In the genomic region with DNA sequence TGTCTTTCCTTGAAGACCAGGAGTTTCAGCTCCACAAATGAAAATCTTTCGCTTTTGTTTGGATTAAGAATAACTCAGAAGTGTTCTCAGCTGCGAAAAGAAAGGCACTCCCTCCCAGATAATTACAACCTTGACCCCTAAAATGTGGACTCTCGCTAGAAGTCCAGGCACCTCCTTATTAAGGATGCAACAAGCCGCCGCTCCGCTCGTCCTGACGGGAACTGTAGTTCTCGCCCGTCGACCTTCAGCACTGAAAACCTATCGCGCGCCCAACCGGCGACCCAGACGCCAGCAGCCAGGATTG, we compare ENCODE assay signal across 8 cellular contexts. TPM values are rescaled to one million over a fixed set of nuclear protein-coding genes. Genes with fewer than 3 reads are reported as not detected.
DNase-seq lines count a peak whose midpoint lies in the region; ATAC-seq lines count a peak whose summit lies in the region.

No MANE protein-coding gene starts in this region.

- peaks cover 8 to 27% (median 14%) of the 10 kb centered on the region in 5 donors for H3K36me3 Mint-ChIP-seq in naive thymus-derived CD4-positive, alpha-beta T cell

- peak overlapping the region; percentile 94 for H3K4me3 ChIP-seq in NT2/D1 (ENCODE audit: insufficient read length, low read depth)
- peak overlapping the region; percentile 71 for H3K4me3 ChIP-seq in endocrine pancreas (ENCODE audit: control insufficient read depth, insufficient read depth, low read length)
- H3K4me3 ChIP-seq in naive thymus-derived CD4-positive, alpha-beta T cell (ENCODE audit: low read length): peak overlapping the region; percentile 74

- H3K9ac ChIP-seq in NT2/D1 (ENCODE audit: insufficient read length, low read depth): peak overlapping the region; percentile 98
- H3K9ac ChIP-seq in endocrine pancreas (ENCODE audit: control insufficient read depth, insufficient read depth, low read length): peak overlapping the region; percentile 42

- peaks cover 33 to 74% (median 61%) of the 10 kb centered on the region in 7 donors for H3K4me1 Mint-ChIP-seq in naive thymus-derived CD4-positive, alpha-beta T cell

- no peaks in the 10 kb centered on the region for H3K27me3 Mint-ChIP-seq in naive thymus-derived CD4-positive, alpha-beta T cell

- intact Hi-C loops in naive thymus-derived CD4-positive, alpha-beta T cell (cut with micrococcal nuclease): loop anchor here (1.0 to 10.0 kb wide), 19 partner anchors 9 to 1861 kb away; partner anchors contain the start of genes CHMP3 (in 2 of the 2), RNF103 (in 2 of the 2), SH2D6 (in 2 of the 2) and C2orf68 (in 1 of the 2)

- H3K9me3 ChIP-seq in NT2/D1 (ENCODE audit: insufficient read depth, low read length) (no peaks in the 10 kb centered on the region), endocrine pancreas (ENCODE audit: control insufficient read depth, low read length) (no peaks in the 10 kb centered on the region)
- H3K9me3 ChIP-seq in naive thymus-derived CD4-positive, alpha-beta T cell (ENCODE audit: control insufficient read depth in 2 of 3, low read length in 3 of 3): no peaks in the 10 kb centered on the region

- DNase-seq in GM04503 (ENCODE audit: low read depth) (peak; percentile 77), NT2/D1 (ENCODE audit: low read depth, low spot score) (peak; percentile 94), retina (no peak), NCI-H2081 (lab: John Stamatoyannopoulos, UW) (no peak), NCI-H2029 (lab: John Stamatoyannopoulos, UW) (no peak)
- DNase-seq in naive thymus-derived CD4-positive, alpha-beta T cell: no peak

- H3K36me3 ChIP-seq in NT2/D1 (ENCODE audit: insufficient read depth, insufficient read length, low read length) (peaks cover 25% of the 10 kb centered on the region), endocrine pancreas (ENCODE audit: control insufficient read depth, insufficient read depth, low read length) (no peaks in the 10 kb centered on the region)
- H3K36me3 ChIP-seq in naive thymus-derived CD4-positive, alpha-beta T cell (ENCODE audit: control insufficient read depth in 2 of 3, insufficient read depth in 3 of 3, low read length in 3 of 3): peaks cover 0 to 4% (median 0%) of the 10 kb centered on the region in 3 experiments

- H3K27ac ChIP-seq in naive thymus-derived CD4-positive, alpha-beta T cell (ENCODE audit: low read depth, low read length): peak overlapping the region; percentile 97

- H3K4me1 ChIP-seq in NT2/D1 (ENCODE audit: insufficient read depth, insufficient read length): no peaks in the 10 kb centered on the region
- H3K4me1 ChIP-seq in endocrine pancreas (ENCODE audit: control insufficient read depth, insufficient read depth, low read length): peaks cover 15% of the 10 kb centered on the region
- peaks cover 15 to 23% of the 10 kb centered on the region in 2 donors for H3K4me1 ChIP-seq in naive thymus-derived CD4-positive, alpha-beta T cell (ENCODE audit: control insufficient read depth in 2 of 2, insufficient read depth in 2 of 2, low read length in 2 of 2)

- peak overlapping the region; percentile 86 to 99 (median 95) for H3K4me3 Mint-ChIP-seq in naive thymus-derived CD4-positive, alpha-beta T cell

- no peaks in the 10 kb centered on the region for H3K9me3 Mint-ChIP-seq in naive thymus-derived CD4-positive, alpha-beta T cell

- no peak for ATAC-seq in naive thymus-derived CD4-positive, alpha-beta T cell
- no peak for ATAC-seq in HG02938 (IDR thresholded peaks at IDR 0.05; ENCODE audit: unreplicated experiment)

- H3K27me3 ChIP-seq in NT2/D1 (ENCODE audit: insufficient read depth, insufficient read length) (no peaks in the 10 kb centered on the region), endocrine pancreas (ENCODE audit: control insufficient read depth, insufficient read depth, low read length) (no peaks in the 10 kb centered on the region)
- no peaks in the 10 kb centered on the region for H3K27me3 ChIP-seq in naive thymus-derived CD4-positive, alpha-beta T cell (ENCODE audit: control insufficient read depth in 2 of 2, insufficient read depth in 2 of 2, low read length in 2 of 2)

- CTCF ChIA-PET in naive thymus-derived CD4-positive, alpha-beta T cell (lab: Charles Lee): interaction anchor here (0.8 to 1.1 kb wide), 2 partner anchors 9 to 89 kb away, joined by 3 read pairs; partner anchors contain the start of genes POLR1A and PTCD3

- H3K27ac Mint-ChIP-seq in naive thymus-derived CD4-positive, alpha-beta T cell: peak overlapping the region; percentile 82 to 97 (median 90)

- POLR2A ChIA-PET in naive thymus-derived CD4-positive, alpha-beta T cell (lab: Charles Lee): interaction anchor here (0.6 to 5.7 kb wide), 6 partner anchors 9 to 1697 kb away, joined by 3 to 61 read pairs (median 4); partner anchors contain the start of genes KDM3A, POLR1A and PTCD3

RNA-seq across cellular contexts. Expression of gene IMMT, which starts 0.6 kb away (rescaled TPM):
- 100 to 1,000 TPM in 1 of 5 experiments, 10 to 100 TPM in 4; 59.2 to 164 (median 77.0) TPM for total RNA-seq in naive thymus-derived CD4-positive, alpha-beta T cell
- polyA plus RNA-seq in naive thymus-derived CD4-positive, alpha-beta T cell: 10 to 100 TPM; 66.7 to 95.5 TPM

RNA-seq across cellular contexts. Expression of gene MRPL35, which starts 4.6 kb away (rescaled TPM):
- total RNA-seq in naive thymus-derived CD4-positive, alpha-beta T cell: 10 to 100 TPM in 4 of 5 experiments, 1 to 10 TPM in 1; 9.7 to 49.2 (median 26.5) TPM
- polyA plus RNA-seq in naive thymus-derived CD4-positive, alpha-beta T cell: 10 to 100 TPM; 29.0 to 38.2 TPM

Comparison
In these comparisons a context has a peak if more than half of its experiments do, and no peak if none do; other contexts are left out.
1. DNase-seq: peak in GM04503 (single experiment) and NT2/D1 (single experiment); none in naive thymus-derived CD4-positive, alpha-beta T cell (0 of 9), retina (single experiment), NCI-H2081 (0 of 2) and NCI-H2029 (single experiment).
2. Peak in every context shown above with its lines, with median percentiles within 50 percentile points of each other: H3K4me3 ChIP-seq.